Comparison of ENCODE assay signal across 32 cellular contexts in the genomic region with DNA sequence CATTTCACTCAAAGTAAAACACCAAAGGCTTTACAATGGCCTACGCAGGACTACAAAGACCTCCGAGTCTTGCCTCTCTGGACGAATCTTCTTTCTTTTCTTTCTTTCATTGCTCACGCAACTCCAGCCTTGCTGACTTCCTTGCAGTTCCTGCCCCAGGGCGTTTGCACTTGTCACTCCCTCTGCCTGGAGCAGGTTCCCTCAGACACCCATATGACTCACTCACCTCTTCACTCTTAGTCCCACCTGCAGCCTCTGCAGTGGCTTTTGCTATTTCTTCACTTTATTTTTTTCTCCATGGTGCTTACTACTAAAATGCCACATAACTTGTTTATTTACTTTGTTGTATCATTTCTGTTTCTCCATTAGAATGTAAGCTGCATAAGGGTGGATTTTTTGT. TPM values are rescaled to one million over a fixed set of nuclear protein-coding genes. Genes with fewer than 3 reads are reported as not detected.
"Had no signal": no experiment of that assay in that cellular context is flagged by ENCODE, and none has a peak within 500 bp of the region (broad histone marks: within the 10 kb centered on the region; RNA-seq: fewer than 3 reads in every experiment).

No MANE protein-coding gene starts in this region.

- H3K4me3 ChIP-seq: colonic mucosa, dorsolateral prefrontal cortex, esophagus muscularis mucosa, gastroesophageal sphincter, mucosa of descending colon, smooth muscle cell, stomach, transverse colon, vagina had no signal

- H3K36me3 ChIP-seq: colonic mucosa, esophagus muscularis mucosa, gastroesophageal sphincter, stomach, transverse colon, vagina, WERI-Rb-1 had no signal

- H3K4me1 Mint-ChIP-seq: activated CD4-positive, alpha-beta T cell treated with anti-CD3 and anti-CD28 coated beads, Interleukin-2, amount 10 ng/mL, durations not matched to agents 7 days and 5 days; activated CD8-positive, alpha-beta memory T cell treated with anti-CD3 and anti-CD28 coated beads, Interleukin-2, amount 10 ng/mL, durations not matched to agents 7 days and 5 days; central memory CD8-positive, alpha-beta T cell; stimulated activated memory B cell treated with anti-CD40 and anti-IgM and Interleukin-4, amounts not matched to agents 10 μg/mL and 1 μg/mL and 100 μg/mL, for 72 hours had no signal

- H3K9me3 Mint-ChIP-seq: activated CD4-positive, alpha-beta T cell treated with anti-CD3 and anti-CD28 coated beads, Interleukin-2, amount 10 ng/mL, durations not matched to agents 7 days and 5 days; activated CD8-positive, alpha-beta T cell treated with anti-CD3 and anti-CD28 coated beads for 36 hours; activated naive CD4-positive, alpha-beta T cell treated with anti-CD3 and anti-CD28 coated beads, Interleukin-2, amount 50 U/mL, for 72 hours; activated T-helper 1 cell treated with anti-CD3 and anti-CD28 coated beads, Interleukin-12 subunit alpha, Interleukin-12 subunit beta, Interleukin-2, Interleukin-4 antibody, amounts not matched to agents 30 ng/mL and 10 ng/mL and 1 ng/mL, durations not matched to agents 14 hours and 24 hours and 36 hours; central memory CD8-positive, alpha-beta T cell; effector memory CD8-positive, alpha-beta T cell; memory B cell; stimulated activated memory B cell treated with anti-CD40 and anti-IgM and Interleukin-4, amounts not matched to agents 10 μg/mL and 1 μg/mL and 100 μg/mL, for 72 hours; T-helper 2 cell treated with Interferon-gamma antibody and Interleukin-4, amounts not matched to agents 5 μg/mL and 100 μg/mL, for 36 hours had no signal

- H3K9me3 ChIP-seq: colonic mucosa, esophagus muscularis mucosa, gastroesophageal sphincter, mucosa of descending colon, stomach, transverse colon, vagina had no signal

- DNase-seq: activated CD4-positive, alpha-beta T cell treated with anti-CD3 and anti-CD28 coated beads, Interleukin-2, amount 10 ng/mL, durations not matched to agents 7 days and 5 days; activated CD4-positive, CD25-positive, alpha-beta regulatory T cell treated with anti-CD3 and anti-CD28 coated beads, Interleukin-2, amount 50 U/mL, for 72 hours; activated CD8-positive, alpha-beta memory T cell treated with anti-CD3 and anti-CD28 coated beads, Interleukin-2, amount 10 ng/mL, durations not matched to agents 7 days and 5 days; activated CD8-positive, alpha-beta T cell treated with anti-CD3 and anti-CD28 coated beads for 36 hours; activated gamma-delta T cell treated with Interleukin-2 at 50 U/mL for 16 hours; activated T-cell treated with anti-CD3 and anti-CD28 coated beads for 4 hours; colonic mucosa; dorsolateral prefrontal cortex; effector memory CD8-positive, alpha-beta T cell; hypothalamus; left cardiac atrium; mucosa of descending colon; stimulated activated CD4-positive, alpha-beta T cell treated with anti-CD3 and anti-CD28 coated beads, Interleukin-15, amount 100 ng/mL, for 24 hours; stomach; transverse colon; WERI-Rb-1 had no signal

- H3K4me1 ChIP-seq: colonic mucosa, stomach, transverse colon had no signal

- H3K27ac Mint-ChIP-seq: activated CD4-positive, alpha-beta T cell treated with anti-CD3 and anti-CD28 coated beads, Interleukin-2, amount 10 ng/mL, durations not matched to agents 7 days and 5 days; activated CD8-positive, alpha-beta memory T cell treated with anti-CD3 and anti-CD28 coated beads, Interleukin-2, amount 10 ng/mL, durations not matched to agents 7 days and 5 days; activated CD8-positive, alpha-beta T cell treated with anti-CD3 and anti-CD28 coated beads for 36 hours; activated T-helper 1 cell treated with anti-CD3 and anti-CD28 coated beads, Interleukin-12 subunit alpha, Interleukin-12 subunit beta, Interleukin-2, Interleukin-4 antibody, amounts not matched to agents 30 ng/mL and 10 ng/mL and 1 ng/mL, durations not matched to agents 14 hours and 24 hours and 36 hours; effector memory CD8-positive, alpha-beta T cell; memory B cell; stimulated activated memory B cell treated with anti-CD40 and anti-IgM and Interleukin-4, amounts not matched to agents 10 μg/mL and 1 μg/mL and 100 μg/mL, for 72 hours; T-helper 2 cell treated with Interferon-gamma antibody and Interleukin-4, amounts not matched to agents 5 μg/mL and 100 μg/mL, for 36 hours had no signal

- FAIRE-seq: endothelial cell of umbilical vein, TTC549 had no signal

- H3K36me3 Mint-ChIP-seq: activated CD8-positive, alpha-beta memory T cell treated with anti-CD3 and anti-CD28 coated beads, Interleukin-2, amount 10 ng/mL, durations not matched to agents 7 days and 5 days; activated naive CD4-positive, alpha-beta T cell treated with anti-CD3 and anti-CD28 coated beads, Interleukin-2, amount 50 U/mL, for 72 hours; memory B cell; stimulated activated memory B cell treated with anti-CD40 and anti-IgM and Interleukin-4, amounts not matched to agents 10 μg/mL and 1 μg/mL and 100 μg/mL, for 72 hours had no signal

- H3K4me2 ChIP-seq: smooth muscle cell had no signal

- H3K27ac ChIP-seq: colonic mucosa, dorsolateral prefrontal cortex, esophagus muscularis mucosa, gastroesophageal sphincter, stomach, transverse colon, vagina, WERI-Rb-1 had no signal

- H3K4me3 Mint-ChIP-seq: activated CD4-positive, alpha-beta T cell treated with anti-CD3 and anti-CD28 coated beads, Interleukin-2, amount 10 ng/mL, durations not matched to agents 7 days and 5 days; activated CD8-positive, alpha-beta memory T cell treated with anti-CD3 and anti-CD28 coated beads, Interleukin-2, amount 10 ng/mL, durations not matched to agents 7 days and 5 days; activated CD8-positive, alpha-beta T cell treated with anti-CD3 and anti-CD28 coated beads for 36 hours; activated T-helper 1 cell treated with anti-CD3 and anti-CD28 coated beads, Interleukin-12 subunit alpha, Interleukin-12 subunit beta, Interleukin-2, Interleukin-4 antibody, amounts not matched to agents 30 ng/mL and 10 ng/mL and 1 ng/mL, durations not matched to agents 14 hours and 24 hours and 36 hours; central memory CD8-positive, alpha-beta T cell; effector memory CD8-positive, alpha-beta T cell; memory B cell; stimulated activated memory B cell treated with anti-CD40 and anti-IgM and Interleukin-4, amounts not matched to agents 10 μg/mL and 1 μg/mL and 100 μg/mL, for 72 hours; T-helper 2 cell treated with Interferon-gamma antibody and Interleukin-4, amounts not matched to agents 5 μg/mL and 100 μg/mL, for 36 hours had no signal

- H3K27me3 ChIP-seq: colonic mucosa, esophagus muscularis mucosa, stomach, transverse colon, vagina had no signal

- H3K27me3 Mint-ChIP-seq: activated CD4-positive, alpha-beta T cell treated with anti-CD3 and anti-CD28 coated beads, Interleukin-2, amount 10 ng/mL, durations not matched to agents 7 days and 5 days; activated CD8-positive, alpha-beta memory T cell treated with anti-CD3 and anti-CD28 coated beads, Interleukin-2, amount 10 ng/mL, durations not matched to agents 7 days and 5 days had no signal

RNA-seq across cellular contexts. Expression of gene GHRHR, which starts 33.1 kb away (rescaled TPM):
- total RNA-seq: activated CD4-positive, alpha-beta T cell treated with anti-CD3 and anti-CD28 coated beads, Interleukin-2, amount 10 ng/mL, durations not matched to agents 7 days and 5 days; activated CD8-positive, alpha-beta memory T cell treated with anti-CD3 and anti-CD28 coated beads, Interleukin-2, amount 10 ng/mL, durations not matched to agents 7 days and 5 days; activated CD8-positive, alpha-beta T cell treated with anti-CD3 and anti-CD28 coated beads for 36 hours; activated naive CD4-positive, alpha-beta T cell treated with anti-CD3 and anti-CD28 coated beads, Interleukin-2, amount 50 U/mL, for 72 hours; activated T-helper 1 cell treated with anti-CD3 and anti-CD28 coated beads, Interleukin-12 subunit alpha, Interleukin-12 subunit beta, Interleukin-2, Interleukin-4 antibody, amounts not matched to agents 30 ng/mL and 10 ng/mL and 1 ng/mL, durations not matched to agents 14 hours and 24 hours and 36 hours; colonic mucosa; endothelial cell of umbilical vein; esophagus muscularis mucosa; gastroesophageal sphincter; left cardiac atrium; lower leg skin; mucosa of descending colon; omental fat pad; smooth muscle cell; stomach; transverse colon; vagina had no signal
- polyA plus RNA-seq: endothelial cell of umbilical vein, neural cell, smooth muscle cell had no signal

RNA-seq across cellular contexts. Expression of gene ADCYAP1R1, which starts 55.2 kb away (rescaled TPM):
- total RNA-seq: activated CD4-positive, alpha-beta T cell treated with anti-CD3 and anti-CD28 coated beads, Interleukin-2, amount 10 ng/mL, durations not matched to agents 7 days and 5 days; activated CD8-positive, alpha-beta memory T cell treated with anti-CD3 and anti-CD28 coated beads, Interleukin-2, amount 10 ng/mL, durations not matched to agents 7 days and 5 days; activated CD8-positive, alpha-beta T cell treated with anti-CD3 and anti-CD28 coated beads for 36 hours; activated naive CD4-positive, alpha-beta T cell treated with anti-CD3 and anti-CD28 coated beads, Interleukin-2, amount 50 U/mL, for 72 hours; activated T-helper 1 cell treated with anti-CD3 and anti-CD28 coated beads, Interleukin-12 subunit alpha, Interleukin-12 subunit beta, Interleukin-2, Interleukin-4 antibody, amounts not matched to agents 30 ng/mL and 10 ng/mL and 1 ng/mL, durations not matched to agents 14 hours and 24 hours and 36 hours; endothelial cell of umbilical vein; smooth muscle cell had no signal
- polyA plus RNA-seq: aorta, smooth muscle cell had no signal
